ENCODE assay signal across 18 cellular contexts in genomic region chr19:54009440-54009839, GRCh38. TPM values are rescaled to one million over a fixed set of nuclear protein-coding genes. Genes with fewer than 3 reads are reported as not detected.
DNase-seq lines count a peak whose midpoint lies in the region; ATAC-seq and TF ChIP-seq lines count a peak whose summit lies in the region.
"Had no signal": no experiment of that assay in that cellular context is flagged by ENCODE, and none has a peak within 500 bp of the region (broad histone marks: within the 10 kb centered on the region; RNA-seq: fewer than 3 reads in every experiment).

No MANE protein-coding gene starts in this region.

- no peak overlapping the region for H3K4me2 ChIP-seq in SK-N-SH

- H3K9me2 ChIP-seq in SK-N-SH = no peaks in the 10 kb centered on the region

- H3K4me3 ChIP-seq in SK-N-SH (ENCODE audit: low read depth in 2 of 2, low read length in 1 of 2) = no peak overlapping the region
- no peak overlapping the region for H3K4me3 ChIP-seq in Panc1 (ENCODE audit: low read depth in 2 of 2, low read length in 2 of 2)
- no peak overlapping the region for H3K4me3 ChIP-seq in choroid plexus epithelial cell (ENCODE audit: low read depth, low read length)
- no peak overlapping the region for H3K4me3 ChIP-seq in tibial nerve

- TF ChIP-seq RAD21 in SK-N-SH (IDR thresholded peaks at IDR 0.05; ENCODE audit: low read length) = no peak

- no peaks in the 10 kb centered on the region for H3K27me3 ChIP-seq in SK-N-SH (ENCODE audit: insufficient read depth)
- no peaks in the 10 kb centered on the region for H3K27me3 ChIP-seq in Panc1 (ENCODE audit: control insufficient read depth, insufficient read depth, low read length)
- H3K27me3 ChIP-seq in tibial nerve = peaks cover 0 to 16% of the 10 kb centered on the region in 2 donors

- H3K9me3 ChIP-seq in SK-N-SH (no peaks in the 10 kb centered on the region), Panc1 (ENCODE audit: control insufficient read depth, insufficient read depth, low read depth, low read length) (no peaks in the 10 kb centered on the region), tibial nerve (no peaks in the 10 kb centered on the region)
- H3K9me3 ChIP-seq: BE2C, Caco-2 had no signal

- peaks cover 27% of the 10 kb centered on the region for H3F3A ChIP-seq in SK-N-SH (replicated peaks; ENCODE audit: insufficient read depth)

- H3K79me2 ChIP-seq in SK-N-SH (ENCODE audit: insufficient read depth) = no peaks in the 10 kb centered on the region

- TF ChIP-seq CTCF in SK-N-SH (IDR thresholded peaks at IDR 0.05) (peak; percentile 12; the same call in 1 of the 2 replicates), Panc1 (IDR thresholded peaks at IDR 0.05) (no peak), choroid plexus epithelial cell (conservative IDR thresholded peaks at IDR 0.05; ENCODE audit: low read depth, low read length) (peak; percentile 11), tibial nerve (IDR thresholded peaks at IDR 0.05) (no peak)

- POLR2A ChIA-PET in SK-N-SH (lab: Yijun Ruan, JAX) (no interaction called here), Panc1 (lab: Charles Lee) (interaction anchor here (0.6 kb wide), 2 partner anchors 27 to 138 kb away, joined by 5 read pairs; no protein-coding TSS in a partner anchor)

- H4K20me1 ChIP-seq in SK-N-SH (ENCODE audit: insufficient read depth) = no peaks in the 10 kb centered on the region

- TF ChIP-seq EP300 in SK-N-SH (IDR thresholded peaks at IDR 0.05; ENCODE audit: borderline replicate concordance in 1 of 2, low read depth in 1 of 2, low read length in 1 of 2) = no peak
- no peak for TF ChIP-seq EP300 in tibial nerve (IDR thresholded peaks at IDR 0.05)

- peak overlapping the region in 1 of 2 experiments; percentile 89; a peak in 1 of 4 replicates for H3K27ac ChIP-seq in SK-N-SH (ENCODE audit: low read depth in 2 of 2, low read length in 1 of 2)
- peak overlapping the region; percentile 93 for H3K27ac ChIP-seq in Panc1 (ENCODE audit: low read length)
- no peak overlapping the region for H3K27ac ChIP-seq in tibial nerve

- in situ Hi-C loops in Panc1 (cut with HindIII; ENCODE audit: low pct_unique_long_range_greater_than_20kb, low sequenced_read_pairs) = no loop called here

- no TSS peak for BruUV-seq in Panc1 (replicated peaks; lab: Mats Ljungman, UMichigan)

- WGBS in SK-N-SH (ENCODE audit: low lambda C conversion rate) = 67% methylated on average over 8 of the region's 8 CpGs
- 83% methylated on average over 8 of the region's 8 CpGs for WGBS in tibial nerve, 2 donors

- no peak overlapping the region for H3K9ac ChIP-seq in SK-N-SH

- CTCF ChIA-PET in SK-N-SH (lab: Yijun Ruan, JAX) = interaction anchor here (1.0 kb wide), 2 partner anchors 11 to 20 kb away, joined by 3 read pairs; no protein-coding TSS in a partner anchor
- CTCF ChIA-PET in Panc1 (lab: Charles Lee) = interaction anchor here (0.7 kb wide), 1 partner anchor 237 kb away, joined by 3 read pairs; no protein-coding TSS in a partner anchor

- H3K36me3 ChIP-seq in SK-N-SH (replicated peaks in 1 of 2; ENCODE audit: control insufficient read depth in 1 of 2, insufficient read depth in 2 of 2, low read length in 1 of 2) = no peaks in the 10 kb centered on the region
- no peaks in the 10 kb centered on the region for H3K36me3 ChIP-seq in Panc1 (ENCODE audit: control insufficient read depth, insufficient read depth, low read length)
- no peaks in the 10 kb centered on the region for H3K36me3 ChIP-seq in tibial nerve
- H3K36me3 ChIP-seq: BE2C had no signal

- intact Hi-C loops in Panc1 (cut with micrococcal nuclease; ENCODE audit: unreplicated experiment) = no loop called here

- H3K4me1 ChIP-seq in SK-N-SH (ENCODE audit: control insufficient read depth in 1 of 2, insufficient read depth in 2 of 2, low read depth in 1 of 2, low read length in 1 of 2) (no peaks in the 10 kb centered on the region; a peak in 1 of 4 replicates), Panc1 (ENCODE audit: control insufficient read depth, insufficient read depth, low read length) (peaks cover 30% of the 10 kb centered on the region), tibial nerve (no peaks in the 10 kb centered on the region)
- H3K4me1 ChIP-seq: BE2C, Caco-2 had no signal

- no peak for TF ChIP-seq POLR2A in tibial nerve (IDR thresholded peaks at IDR 0.05)

- H2AFZ ChIP-seq in SK-N-SH (ENCODE audit: low read depth) = no peak overlapping the region

- DNase-seq in SK-N-SH = no peak
- DNase-seq in Panc1 (ENCODE audit: low read depth, low spot score) = no peak
- no peak for DNase-seq in choroid plexus epithelial cell (ENCODE audit: low read depth)
- DNase-seq in tibial nerve (ENCODE audit: low spot score in 2 of 2) = no peak
- DNase-seq: ACHN; BE2C; C1 segment of cervical spinal cord; Caco-2; CD4-positive, alpha-beta T cell; DMS153; DMS79; GDM1; H9; IMR-90 had no signal

- ATAC-seq in SK-N-SH treated with all-trans-retinoic acid at 6 μM for 48 hours (no peak), Panc1 (no peak), GM18502 (IDR thresholded peaks at IDR 0.05; ENCODE audit: poor library complexity, unreplicated experiment) (no peak)

TF ChIP-seq in SK-N-SH, 30 proteins besides CTCF, POLR2A, EP300 and RAD21:
- TF ChIP-seq USF2 (IDR thresholded peaks at IDR 0.05; ENCODE audit: borderline replicate concordance, low read depth, low read length) (no peak), ZBTB33 (IDR thresholded peaks at IDR 0.05; ENCODE audit: borderline replicate concordance, low read depth) (no peak), FOXJ3 (CRISPR knock-in tag; IDR thresholded peaks at IDR 0.05) (no peak)

TF ChIP-seq in SK-N-SH treated with all-trans-retinoic acid at 6 μM for 48 hours, 23 proteins besides CTCF, POLR2A, EP300 and RAD21 (continues in another document):
- no peak for TF ChIP-seq ESRRG (CRISPR knock-in tag; IDR thresholded peaks at IDR 0.05)
- no peak for TF ChIP-seq TOX (CRISPR knock-in tag; IDR thresholded peaks at IDR 0.05; ENCODE audit: borderline replicate concordance)
- TF ChIP-seq, protein P1, sequence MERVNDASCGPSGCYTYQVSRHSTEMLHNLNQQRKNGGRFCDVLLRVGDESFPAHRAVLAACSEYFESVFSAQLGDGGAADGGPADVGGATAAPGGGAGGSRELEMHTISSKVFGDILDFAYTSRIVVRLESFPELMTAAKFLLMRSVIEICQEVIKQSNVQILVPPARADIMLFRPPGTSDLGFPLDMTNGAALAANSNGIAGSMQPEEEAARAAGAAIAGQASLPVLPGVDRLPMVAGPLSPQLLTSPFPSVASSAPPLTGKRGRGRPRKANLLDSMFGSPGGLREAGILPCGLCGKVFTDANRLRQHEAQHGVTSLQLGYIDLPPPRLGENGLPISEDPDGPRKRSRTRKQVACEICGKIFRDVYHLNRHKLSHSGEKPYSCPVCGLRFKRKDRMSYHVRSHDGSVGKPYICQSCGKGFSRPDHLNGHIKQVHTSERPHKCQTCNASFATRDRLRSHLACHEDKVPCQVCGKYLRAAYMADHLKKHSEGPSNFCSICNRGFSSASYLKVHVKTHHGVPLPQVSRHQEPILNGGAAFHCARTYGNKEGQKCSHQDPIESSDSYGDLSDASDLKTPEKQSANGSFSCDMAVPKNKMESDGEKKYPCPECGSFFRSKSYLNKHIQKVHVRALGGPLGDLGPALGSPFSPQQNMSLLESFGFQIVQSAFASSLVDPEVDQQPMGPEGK (CRISPR knock-in tag; IDR thresholded peaks at IDR 0.05; ENCODE audit: borderline replicate concordance) = no peak
- TF ChIP-seq, protein P2, sequence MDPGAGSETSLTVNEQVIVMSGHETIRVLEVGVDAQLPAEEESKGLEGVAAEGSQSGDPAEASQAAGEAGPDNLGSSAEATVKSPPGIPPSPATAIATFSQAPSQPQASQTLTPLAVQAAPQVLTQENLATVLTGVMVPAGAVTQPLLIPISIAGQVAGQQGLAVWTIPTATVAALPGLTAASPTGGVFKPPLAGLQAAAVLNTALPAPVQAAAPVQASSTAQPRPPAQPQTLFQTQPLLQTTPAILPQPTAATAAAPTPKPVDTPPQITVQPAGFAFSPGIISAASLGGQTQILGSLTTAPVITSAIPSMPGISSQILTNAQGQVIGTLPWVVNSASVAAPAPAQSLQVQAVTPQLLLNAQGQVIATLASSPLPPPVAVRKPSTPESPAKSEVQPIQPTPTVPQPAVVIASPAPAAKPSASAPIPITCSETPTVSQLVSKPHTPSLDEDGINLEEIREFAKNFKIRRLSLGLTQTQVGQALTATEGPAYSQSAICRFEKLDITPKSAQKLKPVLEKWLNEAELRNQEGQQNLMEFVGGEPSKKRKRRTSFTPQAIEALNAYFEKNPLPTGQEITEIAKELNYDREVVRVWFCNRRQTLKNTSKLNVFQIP (CRISPR knock-in tag; IDR thresholded peaks at IDR 0.05; ENCODE audit: borderline replicate concordance, low read depth) = no peak
- TF ChIP-seq TCF4 (CRISPR knock-in tag; IDR thresholded peaks at IDR 0.05; ENCODE audit: borderline replicate concordance) = no peak
- TF ChIP-seq RARB (CRISPR knock-in tag; IDR thresholded peaks at IDR 0.05) = no peak
- TF ChIP-seq ZNF70 (CRISPR knock-in tag; IDR thresholded peaks at IDR 0.05) = no peak
- no peak for TF ChIP-seq ZFP3 (CRISPR knock-in tag; IDR thresholded peaks at IDR 0.05)
- no peak for TF ChIP-seq CSDC2 (CRISPR knock-in tag; IDR thresholded peaks at IDR 0.05)
- no peak for TF ChIP-seq ZNF8 (CRISPR knock-in tag; IDR thresholded peaks at IDR 0.05)
- TF ChIP-seq GLIS3 (CRISPR knock-in tag; IDR thresholded peaks at IDR 0.05) = no peak
- TF ChIP-seq ZC3H10 (CRISPR knock-in tag; IDR thresholded peaks at IDR 0.05) = no peak

RNA-seq across cellular contexts. Expression of gene CACNG6, which starts 18.0 kb away (rescaled TPM):
- polyA plus RNA-seq in SK-N-SH (2012; rRNA removed) = 0.96 and 1.2 TPM in 2 replicates
- 0.42 and 0.63 TPM in 2 replicates for polyA plus RNA-seq in SK-N-SH (2012; cell fraction: cytosol; rRNA removed)
- polyA plus RNA-seq in SK-N-SH (2012; cell fraction: nucleus; rRNA removed) = 1.6 and 2.3 TPM in 2 replicates
- total RNA-seq in Panc1 (2021; ENCODE audit: unreplicated experiment) (14.6 TPM), tibial nerve (not detected)
- 20.6 TPM for polyA plus RNA-seq in Panc1 (2012; ENCODE audit: insufficient read length)
- total RNA-seq: CD4-positive, alpha-beta T cell; IMR-90 had no signal
- polyA plus RNA-seq: IMR-90 had no signal

RNA-seq across cellular contexts. Expression of gene CACNG8, which starts 46.7 kb away (rescaled TPM):
- 1.1 and 1.3 TPM in 2 replicates for polyA plus RNA-seq in SK-N-SH (2012; rRNA removed)
- polyA plus RNA-seq in SK-N-SH (2012; cell fraction: cytosol; rRNA removed) = 0.83 and 0.85 TPM in 2 replicates
- polyA plus RNA-seq in SK-N-SH (2012; cell fraction: nucleus; rRNA removed) = 9.0 and 9.6 TPM in 2 replicates
- total RNA-seq in Panc1 (2021; ENCODE audit: unreplicated experiment) (17.7 TPM), tibial nerve (not detected)
- polyA plus RNA-seq in Panc1 (2012; ENCODE audit: insufficient read length) = 16.0 TPM
- total RNA-seq: CD4-positive, alpha-beta T cell; IMR-90 had no signal

RNA-seq across cellular contexts. Expression of gene VSTM1, which starts 54.3 kb away (rescaled TPM):
- polyA plus RNA-seq in SK-N-SH (2012; rRNA removed) = 0.10 and 0.24 TPM in 2 replicates
- polyA plus RNA-seq in SK-N-SH (2012; cell fraction: cytosol; rRNA removed) = 0.09 and 0.18 TPM in 2 replicates
- 0.21 TPM in 1 of 2 replicates, not detected in the other for polyA plus RNA-seq in SK-N-SH (2012; cell fraction: nucleus; rRNA removed)
- 1.5 TPM for total RNA-seq in Panc1 (2021; ENCODE audit: unreplicated experiment)
- polyA plus RNA-seq in Panc1 (2012; ENCODE audit: insufficient read length) = 0.59 TPM
- total RNA-seq in tibial nerve = not detected
- total RNA-seq: A172; Caco-2; CD4-positive, alpha-beta T cell; Daoy; H9; IMR-90 had no signal
- polyA plus RNA-seq: IMR-90 had no signal

Comparison
In these comparisons a context has a peak if more than half of its experiments do, and no peak if none do; other contexts are left out.
1. CTCF ChIP-seq: peak in SK-N-SH (single experiment) and choroid plexus epithelial cell (single experiment); none in Panc1 (single experiment) and tibial nerve (0 of 5).
2. RNA of gene CACNG6, which starts 18.0 kb away (total RNA-seq): 14.6 TPM in Panc1 (single experiment); not detected in tibial nerve; every median in the first group is over 10 times any median in the second.
3. RNA of gene CACNG8, which starts 46.7 kb away (total RNA-seq): 17.7 TPM in Panc1 (single experiment); not detected in tibial nerve; every median in the first group is over 10 times any median in the second.